In the genomic region with DNA sequence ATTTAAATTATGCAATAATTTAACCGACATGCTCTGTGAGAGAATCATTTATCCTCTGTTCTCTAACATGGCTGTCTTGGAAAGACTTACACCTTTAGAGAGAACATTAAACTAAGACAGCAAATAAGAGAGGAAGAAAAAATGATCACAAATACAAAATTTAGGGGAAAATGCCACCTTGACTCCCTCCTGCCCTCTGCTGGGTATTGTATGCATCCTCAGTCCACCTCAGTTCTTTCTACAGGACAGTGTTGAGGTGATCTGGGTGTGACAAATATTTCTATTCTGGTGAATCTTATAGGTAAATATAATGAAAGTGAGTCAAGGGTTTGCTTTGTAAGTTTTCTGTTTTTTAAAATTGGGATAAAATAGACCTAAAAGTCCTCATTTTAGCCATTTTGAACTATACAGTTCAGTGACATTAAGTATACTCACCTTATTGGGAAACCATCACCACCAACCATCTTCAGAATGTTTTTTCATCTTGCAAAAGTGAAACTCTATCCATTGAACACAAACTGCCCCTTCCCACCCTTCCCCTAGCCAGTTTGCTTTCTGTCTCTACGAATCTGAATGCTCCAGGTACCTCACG, we compare ENCODE assay signal across 9 cellular contexts.
DNase-seq lines count a peak whose midpoint lies in the region; ATAC-seq and TF ChIP-seq lines count a peak whose summit lies in the region.
"Had no signal": no experiment of that assay in that cellular context is flagged by ENCODE, and none has a peak within 500 bp of the region (broad histone marks: within the 10 kb centered on the region; RNA-seq: fewer than 3 reads in every experiment).

No MANE protein-coding gene starts in this region.

- H3K4me3 Mint-ChIP-seq in CD14-positive monocyte, result no peak overlapping the region
- no peak overlapping the region for H3K4me3 Mint-ChIP-seq in activated CD8-positive, alpha-beta memory T cell treated with anti-CD3 and anti-CD28 coated beads, Interleukin-2, amount 10 ng/mL, durations not matched to agents 7 days and 5 days
- H3K4me3 Mint-ChIP-seq: central memory CD8-positive, alpha-beta T cell had no signal

- no peaks in the 10 kb centered on the region for H3K36me3 Mint-ChIP-seq in CD14-positive monocyte
- H3K36me3 Mint-ChIP-seq in activated CD8-positive, alpha-beta memory T cell treated with anti-CD3 and anti-CD28 coated beads, Interleukin-2, amount 10 ng/mL, durations not matched to agents 7 days and 5 days, result no peaks in the 10 kb centered on the region

- H3K9me3 Mint-ChIP-seq in CD14-positive monocyte, result no peaks in the 10 kb centered on the region
- no peaks in the 10 kb centered on the region for H3K9me3 Mint-ChIP-seq in activated CD8-positive, alpha-beta memory T cell treated with anti-CD3 and anti-CD28 coated beads, Interleukin-2, amount 10 ng/mL, durations not matched to agents 7 days and 5 days (ENCODE audit: low read depth)
- H3K9me3 Mint-ChIP-seq: central memory CD8-positive, alpha-beta T cell had no signal

- no peaks in the 10 kb centered on the region for H3K4me1 Mint-ChIP-seq in CD14-positive monocyte
- no peaks in the 10 kb centered on the region for H3K4me1 Mint-ChIP-seq in activated CD8-positive, alpha-beta memory T cell treated with anti-CD3 and anti-CD28 coated beads, Interleukin-2, amount 10 ng/mL, durations not matched to agents 7 days and 5 days
- H3K4me1 Mint-ChIP-seq: central memory CD8-positive, alpha-beta T cell had no signal

- no peak for ATAC-seq in GM21381 (IDR thresholded peaks at IDR 0.05; ENCODE audit: unreplicated experiment)
- ATAC-seq in activated CD8-positive, alpha-beta memory T cell treated with anti-CD3 and anti-CD28 coated beads, Interleukin-2, amount 10 ng/mL, durations not matched to agents 7 days and 5 days, result no peak
- ATAC-seq in HG03095 (IDR thresholded peaks at IDR 0.05; ENCODE audit: unreplicated experiment), result no peak

- CTCF ChIA-PET in activated CD8-positive, alpha-beta memory T cell treated with anti-CD3 and anti-CD28 coated beads, Interleukin-2, amount 10 ng/mL, durations not matched to agents 7 days and 5 days (lab: Charles Lee), result interaction anchor here (0.7 to 4.8 kb wide), 3 partner anchors 9 to 225 kb away, joined by 3 to 26 read pairs (median 3); no protein-coding TSS in a partner anchor

- H3K27ac Mint-ChIP-seq in CD14-positive monocyte, result no peak overlapping the region
- H3K27ac Mint-ChIP-seq in activated CD8-positive, alpha-beta memory T cell treated with anti-CD3 and anti-CD28 coated beads, Interleukin-2, amount 10 ng/mL, durations not matched to agents 7 days and 5 days, result no peak overlapping the region

- DNase-seq in CD14-positive monocyte (ENCODE audit: low spot score) (no peak), GM19238 (ENCODE audit: insufficient read length, low spot score) (peak; percentile 7), SW480 (ENCODE audit: low spot score) (peak; percentile 17), fibroblast of mammary gland (ENCODE audit: low read depth) (peak; percentile 17)
- peak; percentile 29 for DNase-seq in stimulated activated CD8-positive, alpha-beta memory T cell treated with anti-CD3 and anti-CD28 coated beads, Interleukin-4, amount 100 ng/mL, for 48 hours
- no peak for DNase-seq in activated CD8-positive, alpha-beta memory T cell treated with anti-CD3 and anti-CD28 coated beads, Interleukin-2, amount 10 ng/mL, durations not matched to agents 7 days and 5 days

- H3K27me3 Mint-ChIP-seq in CD14-positive monocyte (ENCODE audit: low read depth in 3 of 3), result peaks cover 0 to 4% (median 2%) of the 10 kb centered on the region in 3 donors
- H3K27me3 Mint-ChIP-seq in activated CD8-positive, alpha-beta memory T cell treated with anti-CD3 and anti-CD28 coated beads, Interleukin-2, amount 10 ng/mL, durations not matched to agents 7 days and 5 days, result peaks cover 46% of the 10 kb centered on the region

- H3K4me3 ChIP-seq in fibroblast of mammary gland (ENCODE audit: control insufficient read depth, low read depth, low read length), result no peak overlapping the region

- intact Hi-C loops in CD14-positive monocyte (cut with micrococcal nuclease), result no loop called here

- TF ChIP-seq CTCF in CD14-positive monocyte (IDR thresholded peaks at IDR 0.05), result peak; percentile 88
- peak; percentile 73 for TF ChIP-seq CTCF in fibroblast of mammary gland (conservative IDR thresholded peaks at IDR 0.05; ENCODE audit: control insufficient read depth, insufficient read depth, low read depth, low read length)

Comparison
In these comparisons a context has a peak if more than half of its experiments do, and no peak if none do; other contexts are left out.
1. DNase-seq: peak in GM19238 (single experiment), SW480 (single experiment), fibroblast of mammary gland (single experiment) and stimulated activated CD8-positive, alpha-beta memory T cell treated with anti-CD3 and anti-CD28 coated beads, Interleukin-4, amount 100 ng/mL, for 48 hours (single experiment); none in CD14-positive monocyte (single experiment) and activated CD8-positive, alpha-beta memory T cell treated with anti-CD3 and anti-CD28 coated beads, Interleukin-2, amount 10 ng/mL, durations not matched to agents 7 days and 5 days (single experiment).